ENCODE assay signal across 19 cellular contexts in the genomic region with DNA sequence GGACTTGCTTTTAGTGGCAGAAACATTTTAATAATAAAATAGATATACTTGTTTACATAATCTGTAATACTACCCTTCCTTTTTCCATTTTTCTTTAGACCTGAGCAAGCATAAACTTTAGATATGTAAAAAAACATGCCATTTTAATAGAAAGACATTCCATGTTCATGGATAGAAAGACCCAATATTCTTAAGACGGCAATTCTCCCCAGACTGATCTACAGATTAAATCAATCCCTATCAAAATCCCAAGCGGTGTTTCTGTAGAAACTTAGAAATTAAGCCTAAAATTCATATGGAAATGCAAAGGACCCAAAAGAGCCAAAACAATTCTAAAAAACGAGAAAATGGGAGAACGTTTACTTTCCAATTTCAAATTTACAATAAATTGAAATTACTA. TPM values are rescaled to one million over a fixed set of nuclear protein-coding genes. Genes with fewer than 3 reads are reported as not detected.
A peak's percentile ranks its signal among the peaks of the same experiment; 100 is the strongest.
DNase-seq lines count a peak whose midpoint lies in the region; ATAC-seq and TF ChIP-seq lines count a peak whose summit lies in the region.
"Had no signal": no experiment of that assay in that cellular context is flagged by ENCODE, and none has a peak within 500 bp of the region (broad histone marks: within the 10 kb centered on the region; RNA-seq: fewer than 3 reads in every experiment).

No MANE protein-coding gene starts in this region.

- peaks cover 98% of the 10 kb centered on the region for H3K36me3 Mint-ChIP-seq in activated T-cell treated with anti-CD3 and anti-CD28 coated beads, Interleukin-2, amount 50 U/mL, for 24 hours (ENCODE audit: low read depth)
- H3K36me3 Mint-ChIP-seq in activated B cell treated with CpG ODN at 0.5 μM for 24 hours (ENCODE audit: low read depth): peaks cover 68% of the 10 kb centered on the region
- H3K36me3 Mint-ChIP-seq in naive thymus-derived CD8-positive, alpha-beta T cell: peaks cover 0 to 69% (median 16%) of the 10 kb centered on the region in 3 donors

- H3K9me3 ChIP-seq in BLaER1 (no peaks in the 10 kb centered on the region), mucosa of descending colon (no peaks in the 10 kb centered on the region), HAP-1 (no peaks in the 10 kb centered on the region)
- H3K9me3 ChIP-seq: BE2C had no signal

- H3K27ac Mint-ChIP-seq in activated T-cell treated with anti-CD3 and anti-CD28 coated beads, Interleukin-2, amount 50 U/mL, for 24 hours: peak overlapping the region; percentile 37
- H3K27ac Mint-ChIP-seq in activated B cell treated with CpG ODN at 0.5 μM for 24 hours: peak overlapping the region; percentile 84
- H3K27ac Mint-ChIP-seq in naive thymus-derived CD8-positive, alpha-beta T cell: peak overlapping the region in 7 of 10 donors; percentile 43 to 92 (median 60)

- H3K4me1 ChIP-seq in BLaER1 (peaks cover 78% of the 10 kb centered on the region), mucosa of descending colon (ENCODE audit: low read depth) (no peaks in the 10 kb centered on the region), HAP-1 (no peaks in the 10 kb centered on the region)

- H3K27me3 ChIP-seq in BLaER1 (no peaks in the 10 kb centered on the region), HAP-1 (ENCODE audit: low read depth) (no peaks in the 10 kb centered on the region)
- H3K27me3 ChIP-seq: BE2C had no signal

- H3K9me3 Mint-ChIP-seq in activated T-cell treated with anti-CD3 and anti-CD28 coated beads, Interleukin-2, amount 50 U/mL, for 24 hours: no peaks in the 10 kb centered on the region
- H3K9me3 Mint-ChIP-seq in activated B cell treated with CpG ODN at 0.5 μM for 24 hours: peaks cover 2% of the 10 kb centered on the region
- H3K9me3 Mint-ChIP-seq in naive thymus-derived CD8-positive, alpha-beta T cell: peaks cover 0 to 3% (median 0%) of the 10 kb centered on the region in 9 donors
- H3K9me3 Mint-ChIP-seq: CD4-positive, alpha-beta memory T cell had no signal

- in situ Hi-C loops in HAP-1 (cut with MboI; ENCODE audit: low sequenced_read_pairs): no loop called here

- no peak for DNase-seq in activated T-cell treated with anti-CD3 and anti-CD28 coated beads, Interleukin-2, amount 50 U/mL, for 24 hours
- no peak for DNase-seq in activated T-cell treated with anti-CD3 and anti-CD28 coated beads, Interleukin-2, amount 50 U/mL, for 48 hours
- DNase-seq in activated B cell treated with CpG ODN at 0.5 μM for 24 hours: no peak
- DNase-seq in naive thymus-derived CD8-positive, alpha-beta T cell: no peak
- DNase-seq in mucosa of descending colon: no peak
- DNase-seq in HAP-1 (ENCODE audit: low spot score in 2 of 2): no peak
- no peak for DNase-seq in DMS 273 treated with DMSO at 0.1 percent for 48 hours (lab: John Stamatoyannopoulos, UW)
- DNase-seq: CD4-positive, alpha-beta memory T cell; DMS79 treated with DMSO at 0.1 percent for 48 hours; KG1; NCI-H1417; NCI-H187; NCI-H2227 treated with DMSO at 0.1 percent for 48 hours; NCI-H510A treated with DMSO at 0.1 percent for 48 hours; NCI-H82; SIG-M5 had no signal

- H3K4me3 ChIP-seq in BLaER1 (no peak overlapping the region), mucosa of descending colon (no peak overlapping the region), HAP-1 (no peak overlapping the region)

- H3K4me1 Mint-ChIP-seq in activated T-cell treated with anti-CD3 and anti-CD28 coated beads, Interleukin-2, amount 50 U/mL, for 24 hours (ENCODE audit: low read depth): peaks cover 62% of the 10 kb centered on the region
- peaks cover 73% of the 10 kb centered on the region for H3K4me1 Mint-ChIP-seq in activated B cell treated with CpG ODN at 0.5 μM for 24 hours
- peaks cover 11 to 61% (median 49%) of the 10 kb centered on the region in 4 donors for H3K4me1 Mint-ChIP-seq in naive thymus-derived CD8-positive, alpha-beta T cell

- H3K9ac ChIP-seq in BLaER1: peak overlapping the region; percentile 60; the same call in 1 of the 2 replicates

- H3K4me2 ChIP-seq in BLaER1: peak overlapping the region; percentile 89

- H3K4me3 Mint-ChIP-seq in activated T-cell treated with anti-CD3 and anti-CD28 coated beads, Interleukin-2, amount 50 U/mL, for 24 hours: no peak overlapping the region
- no peak overlapping the region for H3K4me3 Mint-ChIP-seq in activated B cell treated with CpG ODN at 0.5 μM for 24 hours
- no peak overlapping the region for H3K4me3 Mint-ChIP-seq in naive thymus-derived CD8-positive, alpha-beta T cell
- H3K4me3 Mint-ChIP-seq: CD4-positive, alpha-beta memory T cell had no signal

- CTCF ChIA-PET in activated B cell treated with CpG ODN at 0.5 μM for 24 hours (lab: Charles Lee): no interaction called here

- ATAC-seq in activated B cell treated with CpG ODN at 0.5 μM for 24 hours (ENCODE audit: low read depth): no peak
- no peak for ATAC-seq in naive thymus-derived CD8-positive, alpha-beta T cell
- no peak for ATAC-seq in mucosa of descending colon
- ATAC-seq: HepG2 had no signal

- no peaks in the 10 kb centered on the region for H3K27me3 Mint-ChIP-seq in activated T-cell treated with anti-CD3 and anti-CD28 coated beads, Interleukin-2, amount 50 U/mL, for 24 hours
- no peaks in the 10 kb centered on the region for H3K27me3 Mint-ChIP-seq in activated B cell treated with CpG ODN at 0.5 μM for 24 hours
- H3K27me3 Mint-ChIP-seq in naive thymus-derived CD8-positive, alpha-beta T cell: no peaks in the 10 kb centered on the region
- H3K27me3 Mint-ChIP-seq: CD4-positive, alpha-beta memory T cell had no signal

- TF ChIP-seq CTCF in activated B cell treated with CpG ODN at 0.5 μM for 24 hours (IDR thresholded peaks at IDR 0.05) (no peak), mucosa of descending colon (IDR thresholded peaks at IDR 0.05) (no peak)

- peak overlapping the region; percentile 78; the same call in 1 of the 2 replicates for H3K27ac ChIP-seq in BLaER1

- peaks cover 64% of the 10 kb centered on the region for H3K36me3 ChIP-seq in BLaER1
- H3K36me3 ChIP-seq in mucosa of descending colon (ENCODE audit: low read depth): no peaks in the 10 kb centered on the region
- H3K36me3 ChIP-seq in HAP-1 (replicated peaks): peaks cover 82% of the 10 kb centered on the region

- POLR2A ChIA-PET in activated B cell treated with CpG ODN at 0.5 μM for 24 hours (lab: Charles Lee): interaction anchor here (1.3 kb wide), 1 partner anchor 11 kb away, joined by 3 read pairs; a partner anchor contains a TSS
- POLR2A ChIA-PET in naive thymus-derived CD8-positive, alpha-beta T cell (lab: Charles Lee): interaction anchor here (0.6 to 1.2 kb wide), 2 partner anchors 12 to 46 kb away, joined by 4 to 5 read pairs; a partner anchor contains a TSS

- peaks cover 97% of the 10 kb centered on the region for H4K20me1 ChIP-seq in BLaER1

- intact Hi-C loops in activated B cell treated with CpG ODN at 0.5 μM for 24 hours (cut with micrococcal nuclease): loop anchor here (5.0 to 10.0 kb wide), 3 partner anchors 66 to 619 kb away; no protein-coding TSS in a partner anchor
- intact Hi-C loops in mucosa of descending colon (cut with DNase I, micrococcal nuclease): no loop called here

RNA-seq across cellular contexts. Expression of a gene that starts 11.6 kb away (rescaled TPM):
- total RNA-seq in activated B cell treated with CpG ODN at 0.5 μM for 24 hours (72.4 and 85.9 TPM in 2 replicates), mucosa of descending colon (10 to 100 TPM; 72.1 to 84.0 (median 78.7) TPM)
- total RNA-seq in naive thymus-derived CD8-positive, alpha-beta T cell: 10 to 100 TPM; 89.2 to 90.4 TPM
- 10 to 100 TPM; 23.5 to 27.7 (median 27.3) TPM for polyA plus RNA-seq in naive thymus-derived CD8-positive, alpha-beta T cell

RNA-seq across cellular contexts. Expression of a gene that starts 45.4 kb away (rescaled TPM):
- total RNA-seq in activated B cell treated with CpG ODN at 0.5 μM for 24 hours (19.8 and 29.0 TPM in 2 replicates), mucosa of descending colon (10 to 100 TPM; 16.5 to 36.8 (median 18.2) TPM)
- total RNA-seq in naive thymus-derived CD8-positive, alpha-beta T cell: 10 to 100 TPM; 36.6 to 41.4 TPM
- 10 to 100 TPM; 16.3 to 20.3 (median 18.9) TPM for polyA plus RNA-seq in naive thymus-derived CD8-positive, alpha-beta T cell
